ENCODE assay signal across 1 cellular context in genomic region chr14:39097159-39097558, GRCh38.
TF ChIP-seq lines count a peak whose summit lies in the region.

No MANE protein-coding gene starts in this region.

TF ChIP-seq in HepG2, 621 proteins besides CTCF, POLR2A, EP300 and RAD21 (continues in another document):
- TF ChIP-seq KDM5A (IDR thresholded peaks at IDR 0.05; ENCODE audit: borderline replicate concordance, low read length) = peak; percentile 25; the same call in 1 of the 2 replicates
- peak; percentile 68 for TF ChIP-seq RARA (CRISPR knock-in tag; IDR thresholded peaks at IDR 0.05)
- TF ChIP-seq RBM22 (optimal IDR thresholded peaks at IDR 0.05; ENCODE audit: low read length) = peak; percentile 89
- peak; percentile 54 for TF ChIP-seq FOXA3 (CRISPR knock-in tag; IDR thresholded peaks at IDR 0.05)
- peak; percentile 60 for TF ChIP-seq BCL6 (CRISPR knock-in tag; IDR thresholded peaks at IDR 0.05)
- no peak for TF ChIP-seq THAP7 (CRISPR knock-in tag; IDR thresholded peaks at IDR 0.05)
- TF ChIP-seq SOX6 (IDR thresholded peaks at IDR 0.05) = no peak
- TF ChIP-seq SOX6 (CRISPR knock-in tag; IDR thresholded peaks at IDR 0.05) = peak; percentile 40; the same call in 1 of the 2 replicates
- TF ChIP-seq FOSL1 (CRISPR knock-in tag; IDR thresholded peaks at IDR 0.05; ENCODE audit: borderline replicate concordance) = no peak
- no peak for TF ChIP-seq KDM3A (CRISPR knock-in tag; IDR thresholded peaks at IDR 0.05; ENCODE audit: low read depth)
- no peak for TF ChIP-seq ATF5 (CRISPR knock-in tag; IDR thresholded peaks at IDR 0.05; ENCODE audit: low read depth)
- no peak for TF ChIP-seq PHB2 (IDR thresholded peaks at IDR 0.05; ENCODE audit: partially characterized antibody)
- TF ChIP-seq BCL3 (CRISPR knock-in tag; IDR thresholded peaks at IDR 0.05) = no peak
- no peak for TF ChIP-seq ZNF879 (CRISPR knock-in tag; IDR thresholded peaks at IDR 0.05)
- TF ChIP-seq EHMT2 (IDR thresholded peaks at IDR 0.05; ENCODE audit: borderline replicate concordance, low read depth, low read length) = 0 out of 2 replicates have a peak, but pooled peaks have one; percentile 27
- TF ChIP-seq ZNF138 (CRISPR knock-in tag; IDR thresholded peaks at IDR 0.05; ENCODE audit: low read depth) = no peak
- TF ChIP-seq ATM (IDR thresholded peaks at IDR 0.05; ENCODE audit: borderline replicate concordance) = 0 out of 2 replicates have a peak, but pooled peaks have one; percentile 78
- TF ChIP-seq ZNF777 (CRISPR knock-in tag; IDR thresholded peaks at IDR 0.05) = peak; percentile 12; the same call in 1 of the 2 replicates
- peak; percentile 65; the same call in 1 of the 2 replicates for TF ChIP-seq ELF4 (CRISPR knock-in tag; IDR thresholded peaks at IDR 0.05; ENCODE audit: borderline replicate concordance)
- peak; percentile 26; the same call in 1 of the 2 replicates for TF ChIP-seq NFIC (IDR thresholded peaks at IDR 0.05; ENCODE audit: low read length)
- TF ChIP-seq KAT8 (CRISPR knock-in tag; IDR thresholded peaks at IDR 0.05) = peak; percentile 50; the same call in 1 of the 2 replicates
- TF ChIP-seq ZFP36L2 (CRISPR knock-in tag; IDR thresholded peaks at IDR 0.05) = no peak
- 0 out of 2 replicates have a peak, but pooled peaks have one; percentile 41 for TF ChIP-seq HMGXB3 (CRISPR knock-in tag; IDR thresholded peaks at IDR 0.05; ENCODE audit: borderline replicate concordance)
- no peak for TF ChIP-seq ZNF850 (CRISPR knock-in tag; conservative IDR thresholded peaks at IDR 0.05)
- TF ChIP-seq KMT2B (CRISPR knock-in tag; IDR thresholded peaks at IDR 0.05) = peak; percentile 21; the same call in 1 of the 2 replicates
- TF ChIP-seq RXRB (CRISPR knock-in tag; IDR thresholded peaks at IDR 0.05; ENCODE audit: borderline replicate concordance) = peak; percentile 70; the same call in 1 of the 2 replicates
- peak; percentile 99 for TF ChIP-seq HOMEZ (CRISPR knock-in tag; IDR thresholded peaks at IDR 0.05; ENCODE audit: low read depth)
- TF ChIP-seq SAP130 (CRISPR knock-in tag; IDR thresholded peaks at IDR 0.05; ENCODE audit: low read depth) = peak; percentile 78
- no peak for TF ChIP-seq ZNF33B (CRISPR knock-in tag; IDR thresholded peaks at IDR 0.05)
- TF ChIP-seq ZNF644 (CRISPR knock-in tag; IDR thresholded peaks at IDR 0.05; ENCODE audit: low read depth) = peak; percentile 78; the same call in 1 of the 2 replicates
- no peak for TF ChIP-seq MAFK (conservative IDR thresholded peaks at IDR 0.05 in 1 of 2, IDR thresholded peaks at IDR 0.05 in 1 of 2; ENCODE audit: low read length in 2 of 2)
- TF ChIP-seq ZNF468 (CRISPR knock-in tag; IDR thresholded peaks at IDR 0.05) = no peak
- peak; percentile 24 for TF ChIP-seq ZNF18 (CRISPR knock-in tag; IDR thresholded peaks at IDR 0.05; ENCODE audit: insufficient replicate concordance)
- TF ChIP-seq ZNF572 (CRISPR knock-in tag; IDR thresholded peaks at IDR 0.05) = no peak
- no peak for TF ChIP-seq SCMH1 (CRISPR knock-in tag; IDR thresholded peaks at IDR 0.05; ENCODE audit: borderline replicate concordance)
- 0 out of 2 replicates have a peak, but pooled peaks have one; percentile 21 for TF ChIP-seq ARID3A (IDR thresholded peaks at IDR 0.05; ENCODE audit: low read depth, low read length)
- peak; percentile 72 for TF ChIP-seq ERF (CRISPR knock-in tag; IDR thresholded peaks at IDR 0.05)
- TF ChIP-seq FOXA1 (IDR thresholded peaks at IDR 0.05) = no peak
- TF ChIP-seq FOXA1 (CRISPR knock-in tag; IDR thresholded peaks at IDR 0.05) = 0 out of 2 replicates have a peak, but pooled peaks have one; percentile 16
- peak; percentile 30; the same call in 1 of the 2 replicates for TF ChIP-seq ZNF800 (CRISPR knock-in tag; IDR thresholded peaks at IDR 0.05)
- TF ChIP-seq AKNA (CRISPR knock-in tag; IDR thresholded peaks at IDR 0.05; ENCODE audit: borderline replicate concordance) = no peak
- TF ChIP-seq ZNF282 (IDR thresholded peaks at IDR 0.05; ENCODE audit: partially characterized antibody) = no peak
- TF ChIP-seq PPARG (CRISPR knock-in tag; conservative IDR thresholded peaks at IDR 0.05) = peak; percentile 49; the same call in 1 of the 2 replicates
- no peak for TF ChIP-seq ZNF232 (CRISPR knock-in tag; IDR thresholded peaks at IDR 0.05; ENCODE audit: borderline replicate concordance)
- TF ChIP-seq ZKSCAN8 (CRISPR knock-in tag; IDR thresholded peaks at IDR 0.05; ENCODE audit: borderline replicate concordance) = 0 out of 2 replicates have a peak, but pooled peaks have one; percentile 59
- TF ChIP-seq ZBTB42 (CRISPR knock-in tag; IDR thresholded peaks at IDR 0.05) = no peak
- TF ChIP-seq HNF4A (CRISPR knock-in tag; IDR thresholded peaks at IDR 0.05) = peak; percentile 81
